ENCODE assay signal across 21 cellular contexts in genomic region chrX:19616959-19617358, GRCh38.
A peak's percentile ranks its signal among the peaks of the same experiment; 100 is the strongest.
DNase-seq lines count a peak whose midpoint lies in the region; ATAC-seq and TF ChIP-seq lines count a peak whose summit lies in the region.
"Had no signal": no experiment of that assay in that cellular context is flagged by ENCODE, and none has a peak within 500 bp of the region (broad histone marks: within the 10 kb centered on the region; RNA-seq: fewer than 3 reads in every experiment).

No MANE protein-coding gene starts in this region.

- no peak overlapping the region for H3K18ac ChIP-seq in IMR-90 (ENCODE audit: low read depth, low read length)

- H3K9ac ChIP-seq in IMR-90 (ENCODE audit: low read depth, low read length), result no peak overlapping the region

- peaks cover 0 to 6% (median 0%) of the 10 kb centered on the region in 8 donors for H3K9me3 Mint-ChIP-seq in CD4-positive, alpha-beta memory T cell
- H3K9me3 Mint-ChIP-seq in osteocyte (ENCODE audit: unreplicated experiment), result peaks cover 6% of the 10 kb centered on the region
- H3K9me3 Mint-ChIP-seq: GM23338 had no signal

- H3K56ac ChIP-seq in IMR-90 (ENCODE audit: extremely low read depth, insufficient read depth, low read length), result no peak overlapping the region

- H3K4me3 Mint-ChIP-seq in CD4-positive, alpha-beta memory T cell, result no peak overlapping the region
- H3K4me3 Mint-ChIP-seq in osteocyte (ENCODE audit: unreplicated experiment), result no peak overlapping the region
- H3K4me3 Mint-ChIP-seq: brain, GM23338, naive B cell had no signal

- no peaks in the 10 kb centered on the region for H3K27me3 ChIP-seq in CD4-positive, alpha-beta memory T cell (ENCODE audit: insufficient read depth, low read length)
- H3K27me3 ChIP-seq in IMR-90 (ENCODE audit: control insufficient read depth, insufficient read depth, low read length), result no peaks in the 10 kb centered on the region
- H3K27me3 ChIP-seq: heart left ventricle had no signal

- peak overlapping the region in 4 of 7 donors; percentile 1 to 52 (median 48) for H3K27ac Mint-ChIP-seq in CD4-positive, alpha-beta memory T cell
- H3K27ac Mint-ChIP-seq in osteocyte (ENCODE audit: unreplicated experiment), result peak overlapping the region; percentile 71
- H3K27ac Mint-ChIP-seq: GM23338 had no signal

- in situ Hi-C loops in IMR-90 (cut with MboI; ENCODE audit: low sequenced_read_pairs), result no loop called here

- no peak overlapping the region for H3K4me3 ChIP-seq in CD4-positive, alpha-beta memory T cell (ENCODE audit: low read length in 2 of 2)
- H3K4me3 ChIP-seq in IMR-90 (ENCODE audit: insufficient read depth, low read depth, low read length), result no peak overlapping the region
- H3K4me3 ChIP-seq: GM23338, heart left ventricle, skin epidermis had no signal

- H2BK120ac ChIP-seq in IMR-90 (ENCODE audit: low read depth, low read length), result no peak overlapping the region

- POLR2A ChIA-PET in CD4-positive, alpha-beta memory T cell (lab: Charles Lee; ENCODE audit: partially characterized antibody), result no interaction called here
- POLR2A ChIA-PET in IMR-90 (lab: Charles Lee; ENCODE audit: unreplicated experiment), result interaction anchor here (0.5 to 0.7 kb wide), 2 partner anchors 9 to 235 kb away, joined by 3 read pairs; no protein-coding TSS in a partner anchor

- no peak overlapping the region for H2AK9ac ChIP-seq in IMR-90 (replicated peaks; ENCODE audit: low read depth, low read length, poor library complexity)

- H2AFZ ChIP-seq in IMR-90 (replicated peaks; ENCODE audit: low read length, poor library complexity), result no peak overlapping the region
- H2AFZ ChIP-seq: GM23338 had no signal

- no peak overlapping the region for H3K4ac ChIP-seq in IMR-90 (ENCODE audit: low read depth, low read length)

- no peak overlapping the region for H4K91ac ChIP-seq in IMR-90 (ENCODE audit: insufficient read depth, low read depth, low read length)

- ATAC-seq in IMR-90 (ENCODE audit: low read depth) (peak; percentile 17), omental fat pad (ENCODE audit: low FRiP score) (no peak)
- ATAC-seq: GM23338, heart left ventricle, SK-N-SH treated with all-trans-retinoic acid at 6 μM for 48 hours had no signal

- H3K79me1 ChIP-seq in IMR-90 (ENCODE audit: low read depth in 1 of 2, low read length in 2 of 2), result peaks cover 3 to 25% of the 10 kb centered on the region in 2 experiments; a peak in 2 of 4 replicates

- peaks cover 0 to 15% of the 10 kb centered on the region in 2 donors for H3K36me3 Mint-ChIP-seq in CD4-positive, alpha-beta memory T cell
- no peaks in the 10 kb centered on the region for H3K36me3 Mint-ChIP-seq in osteocyte (ENCODE audit: unreplicated experiment)
- H3K36me3 Mint-ChIP-seq: brain had no signal

- whole genome bisulfite sequencing in IMR-90 (ENCODE audit: extremely low coverage in 2 of 2, insufficient read length in 1 of 2), 2 experiments, result no CpG with 5 or more reads among the region's 1 CpG

- H2BK5ac ChIP-seq in IMR-90 (ENCODE audit: low read depth, low read length, poor library complexity, severe bottlenecking), result no peak overlapping the region

- intact Hi-C loops in CD4-positive, alpha-beta memory T cell (cut with micrococcal nuclease), result no loop called here
- intact Hi-C loops in IMR-90 (cut with micrococcal nuclease), result no loop called here

- no peaks in the 10 kb centered on the region for H3K9me3 ChIP-seq in CD4-positive, alpha-beta memory T cell (ENCODE audit: control insufficient read depth in 1 of 2, low read length in 2 of 2)
- H3K9me3 ChIP-seq in IMR-90 (ENCODE audit: control insufficient read depth, insufficient read depth, low read length), result no peaks in the 10 kb centered on the region

- H3K23ac ChIP-seq in IMR-90 (ENCODE audit: low read depth, low read length), result no peak overlapping the region

- no peak overlapping the region for H2BK20ac ChIP-seq in IMR-90 (ENCODE audit: low read depth, low read length)

- no peak overlapping the region for H4K5ac ChIP-seq in IMR-90 (ENCODE audit: low read depth, low read length)

- TF ChIP-seq CTCF in IMR-90 (conservative IDR thresholded peaks at IDR 0.05; ENCODE audit: low read depth, low read length) (no peak), osteocyte (IDR thresholded peaks at IDR 0.05) (no peak), omental fat pad (IDR thresholded peaks at IDR 0.05) (no peak)

- dilution Hi-C loops in IMR-90 (cut with HindIII; ENCODE audit: low sequenced_read_pairs, unreplicated experiment), result no loop called here

- H3K9me1 ChIP-seq in IMR-90 (ENCODE audit: insufficient read depth, low read length), result no peaks in the 10 kb centered on the region; the same call in 1 of the 2 replicates

- no peak overlapping the region for H3K27ac ChIP-seq in CD4-positive, alpha-beta memory T cell (ENCODE audit: low read depth, low read length)
- H3K27ac ChIP-seq in IMR-90 (ENCODE audit: insufficient read depth, low read length), result no peak overlapping the region
- H3K27ac ChIP-seq: heart left ventricle, skin epidermis had no signal

- H3K4me2 ChIP-seq in IMR-90 (ENCODE audit: low read depth, low read length), result no peak overlapping the region
- H3K4me2 ChIP-seq: GM23338 had no signal

- DNase-seq in CD4-positive, alpha-beta memory T cell, result no peak
- DNase-seq in IMR-90, result peak; percentile 23
- DNase-seq in dermis microvascular lymphatic vessel endothelial cell (ENCODE audit: low read depth in 2 of 2), result peak; percentile 17 to 19
- no peak for DNase-seq in osteocyte (ENCODE audit: extremely low spot score, unreplicated experiment)
- DNase-seq in omental fat pad (ENCODE audit: low spot score), result no peak
- DNase-seq in NCI-H526 (lab: John Stamatoyannopoulos, UW), result no peak
- no peak for DNase-seq in activated CD4-positive, alpha-beta T cell treated with anti-CD3 and anti-CD28 coated beads, Interleukin-2, amount 50 U/mL, for 4 hours
- DNase-seq: activated CD4-positive, alpha-beta T cell treated with anti-CD3 and anti-CD28 coated beads for 1 hour; activated CD8-positive, alpha-beta memory T cell treated with anti-CD3 and anti-CD28 coated beads, Interleukin-2, amount 50 U/mL, for 48 hours; activated naive CD4-positive, alpha-beta T cell; DMS53; heart left ventricle; naive B cell; NCI-H146; posterior cingulate gyrus; stimulated activated CD4-positive, alpha-beta T cell treated with anti-CD3 and anti-CD28 coated beads, Interleukin-4, amount 100 ng/mL, for 1 hour; substantia nigra had no signal

- no peak overlapping the region for H3K14ac ChIP-seq in IMR-90 (replicated peaks; ENCODE audit: low read depth, low read length)

- H4K8ac ChIP-seq in IMR-90 (ENCODE audit: low read depth in 2 of 2, low read length in 2 of 2), result no peak overlapping the region

- no peaks in the 10 kb centered on the region for H3K27me3 Mint-ChIP-seq in CD4-positive, alpha-beta memory T cell
- H3K27me3 Mint-ChIP-seq in osteocyte (ENCODE audit: unreplicated experiment), result no peaks in the 10 kb centered on the region
- H3K27me3 Mint-ChIP-seq: naive B cell had no signal

- no peaks in the 10 kb centered on the region; the same call in 1 of the 2 replicates for H4K20me1 ChIP-seq in IMR-90 (ENCODE audit: insufficient read depth, low read length)

- CTCF ChIA-PET in CD4-positive, alpha-beta memory T cell (lab: Charles Lee; ENCODE audit: partially characterized antibody), result interaction anchor here (0.8 kb wide), 1 partner anchor 23 kb away, joined by 3 read pairs; no protein-coding TSS in a partner anchor
- CTCF ChIA-PET in IMR-90 (lab: Yijun Ruan, JAX), result no interaction called here

- no peak for TF ChIP-seq POLR2A in IMR-90 (IDR thresholded peaks at IDR 0.05; ENCODE audit: low read depth, low read length)

- no peak overlapping the region for H2AK5ac ChIP-seq in IMR-90 (ENCODE audit: low read depth, low read length)

- BruUV-seq in IMR-90 (replicated peaks; lab: Mats Ljungman, UMichigan), result no TSS peak

- peaks cover 14 to 23% (median 20%) of the 10 kb centered on the region in 4 donors for H3K4me1 Mint-ChIP-seq in CD4-positive, alpha-beta memory T cell
- peaks cover 21% of the 10 kb centered on the region for H3K4me1 Mint-ChIP-seq in osteocyte (ENCODE audit: unreplicated experiment)
- H3K4me1 Mint-ChIP-seq: GM23338 had no signal

- no peak for TF ChIP-seq RAD21 in IMR-90 (IDR thresholded peaks at IDR 0.05; ENCODE audit: low read length)

- no peak overlapping the region for H2BK15ac ChIP-seq in IMR-90 (ENCODE audit: low read depth, low read length)

- H3K36me3 ChIP-seq in CD4-positive, alpha-beta memory T cell (ENCODE audit: insufficient read depth, low read length), result no peaks in the 10 kb centered on the region
- H3K36me3 ChIP-seq in IMR-90 (ENCODE audit: control insufficient read depth, insufficient read depth, low read length), result no peaks in the 10 kb centered on the region
- H3K36me3 ChIP-seq: heart left ventricle had no signal

- H3K4me1 ChIP-seq in CD4-positive, alpha-beta memory T cell (ENCODE audit: insufficient read depth, low read length), result peaks cover 7% of the 10 kb centered on the region
- no peaks in the 10 kb centered on the region for H3K4me1 ChIP-seq in IMR-90 (ENCODE audit: control insufficient read depth, insufficient read depth, low read length)

TF ChIP-seq in IMR-90, 13 proteins besides CTCF, POLR2A, EP300 and RAD21 (continues in another document):
- TF ChIP-seq USF2 (IDR thresholded peaks at IDR 0.05; ENCODE audit: low read depth, low read length) (no peak), RFX5 (IDR thresholded peaks at IDR 0.05; ENCODE audit: low read depth, low read length) (no peak), RCOR1 (IDR thresholded peaks at IDR 0.05; ENCODE audit: insufficient replicate concordance, low read length) (no peak), MAFK (IDR thresholded peaks at IDR 0.05; ENCODE audit: low read depth, low read length) (no peak), BHLHE40 (IDR thresholded peaks at IDR 0.05; ENCODE audit: low read depth, low read length) (no peak), CHD1 (IDR thresholded peaks at IDR 0.05; ENCODE audit: low read depth, low read length) (no peak), FOS (IDR thresholded peaks at IDR 0.05; ENCODE audit: low read depth, low read length) (no peak), CEBPB (IDR thresholded peaks at IDR 0.05; ENCODE audit: low read depth, low read length) (no peak), NFE2L2 (IDR thresholded peaks at IDR 0.05; ENCODE audit: low read depth, low read length) (no peak), SMC3 (IDR thresholded peaks at IDR 0.05; ENCODE audit: low read depth, low read length) (no peak), MXI1 (IDR thresholded peaks at IDR 0.05; ENCODE audit: borderline replicate concordance, low read depth, low read length) (no peak), MAZ (IDR thresholded peaks at IDR 0.05; ENCODE audit: borderline replicate concordance, low read depth, low read length) (no peak)

Comparison
In these comparisons a context has a peak if more than half of its experiments do, and no peak if none do; other contexts are left out.
1. DNase-seq: peak in IMR-90 (single experiment) and dermis microvascular lymphatic vessel endothelial cell (2 of 2); none in CD4-positive, alpha-beta memory T cell (0 of 5), osteocyte (single experiment), omental fat pad (single experiment), NCI-H526 (0 of 2) and activated CD4-positive, alpha-beta T cell treated with anti-CD3 and anti-CD28 coated beads, Interleukin-2, amount 50 U/mL, for 4 hours (0 of 2).